In genomic region chr1:39090757-39091156, GRCh38 we compare ENCODE assay signal across 17 cellular contexts.
"Had no signal": no experiment of that assay in that cellular context is flagged by ENCODE, and none has a peak within 500 bp of the region (broad histone marks: within the 10 kb centered on the region; RNA-seq: fewer than 3 reads in every experiment).

No MANE protein-coding gene starts in this region.

- H3K9me3 ChIP-seq: gastroesophageal sphincter, heart right ventricle, neutrophil had no signal

- H3K27me3 ChIP-seq: brain microvascular endothelial cell, gastroesophageal sphincter, heart right ventricle had no signal

- H3K9ac ChIP-seq: parathyroid adenoma had no signal

- H3K4me1 ChIP-seq: parathyroid adenoma had no signal

- ATAC-seq: activated CD4-positive, alpha-beta T cell treated with anti-CD3 and anti-CD28 coated beads for 36 hours; activated CD8-positive, alpha-beta memory T cell treated with anti-CD3 and anti-CD28 coated beads, Interleukin-2, amount 10 ng/mL, durations not matched to agents 7 days and 5 days; activated naive CD4-positive, alpha-beta T cell treated with anti-CD3 and anti-CD28 coated beads, Interleukin-2, amount 50 U/mL, for 72 hours; naive thymus-derived CD8-positive, alpha-beta T cell; stimulated activated naive CD8-positive, alpha-beta T cell treated with anti-CD3 and anti-CD28 coated beads, Interleukin-15, amount 100 ng/mL, for 72 hours had no signal

- H3K27ac ChIP-seq: brain microvascular endothelial cell, neutrophil had no signal

- H3K79me2 ChIP-seq: parathyroid adenoma had no signal

- H3K27ac Mint-ChIP-seq: activated CD4-positive, alpha-beta memory T cell treated with anti-CD3 and anti-CD28 coated beads for 36 hours; activated CD4-positive, alpha-beta T cell treated with anti-CD3 and anti-CD28 coated beads for 36 hours; activated CD8-positive, alpha-beta memory T cell treated with anti-CD3 and anti-CD28 coated beads, Interleukin-2, amount 10 ng/mL, durations not matched to agents 7 days and 5 days; activated naive CD4-positive, alpha-beta T cell treated with anti-CD3 and anti-CD28 coated beads, Interleukin-2, amount 50 U/mL, for 72 hours; activated T-cell treated with anti-CD3 and anti-CD28 coated beads, Interleukin-2, amount 50 U/mL, for 24 hours; dendritic cell treated with granulocyte-macrophage colony-stimulating factor and Interleukin-4, amounts not matched to agents 40 ng/mL and 50 ng/mL, for 4 days; T-helper 1 cell treated with Interleukin-12 subunit alpha and Interleukin-12 subunit beta and Interleukin-4 antibody, amounts not matched to agents 30 μg/mL and 1 μg/mL, for 36 hours had no signal

- H3K36me3 Mint-ChIP-seq: activated CD4-positive, alpha-beta memory T cell treated with anti-CD3 and anti-CD28 coated beads for 36 hours; activated CD8-positive, alpha-beta memory T cell treated with anti-CD3 and anti-CD28 coated beads, Interleukin-2, amount 10 ng/mL, durations not matched to agents 7 days and 5 days; activated naive CD4-positive, alpha-beta T cell treated with anti-CD3 and anti-CD28 coated beads, Interleukin-2, amount 50 U/mL, for 72 hours; naive thymus-derived CD8-positive, alpha-beta T cell had no signal

- H3K4me3 ChIP-seq: gastroesophageal sphincter, heart right ventricle had no signal

- H3K27me3 Mint-ChIP-seq: activated CD4-positive, alpha-beta T cell treated with anti-CD3 and anti-CD28 coated beads for 36 hours; activated CD8-positive, alpha-beta memory T cell treated with anti-CD3 and anti-CD28 coated beads, Interleukin-2, amount 10 ng/mL, durations not matched to agents 7 days and 5 days; activated T-cell treated with anti-CD3 and anti-CD28 coated beads, Interleukin-2, amount 50 U/mL, for 24 hours; stimulated activated naive CD8-positive, alpha-beta T cell treated with anti-CD3 and anti-CD28 coated beads, Interleukin-15, amount 100 ng/mL, for 72 hours had no signal

- H3K4me3 Mint-ChIP-seq: activated CD4-positive, alpha-beta memory T cell treated with anti-CD3 and anti-CD28 coated beads for 36 hours; activated CD4-positive, alpha-beta T cell treated with anti-CD3 and anti-CD28 coated beads for 36 hours; activated CD8-positive, alpha-beta memory T cell treated with anti-CD3 and anti-CD28 coated beads, Interleukin-2, amount 10 ng/mL, durations not matched to agents 7 days and 5 days; activated T-cell treated with anti-CD3 and anti-CD28 coated beads, Interleukin-2, amount 50 U/mL, for 24 hours; dendritic cell treated with granulocyte-macrophage colony-stimulating factor and Interleukin-4, amounts not matched to agents 40 ng/mL and 50 ng/mL, for 4 days; naive thymus-derived CD8-positive, alpha-beta T cell; stimulated activated naive CD8-positive, alpha-beta T cell treated with anti-CD3 and anti-CD28 coated beads, Interleukin-15, amount 100 ng/mL, for 72 hours; T-helper 1 cell treated with Interleukin-12 subunit alpha and Interleukin-12 subunit beta and Interleukin-4 antibody, amounts not matched to agents 30 μg/mL and 1 μg/mL, for 36 hours had no signal

- H3K36me3 ChIP-seq: brain microvascular endothelial cell, gastroesophageal sphincter, heart right ventricle, neutrophil had no signal

- DNase-seq: activated CD4-positive, alpha-beta memory T cell treated with anti-CD3 and anti-CD28 coated beads for 36 hours; activated CD4-positive, alpha-beta T cell treated with anti-CD3 and anti-CD28 coated beads for 36 hours; activated CD8-positive, alpha-beta memory T cell treated with anti-CD3 and anti-CD28 coated beads, Interleukin-2, amount 10 ng/mL, durations not matched to agents 7 days and 5 days; activated T-cell treated with anti-CD3 and anti-CD28 coated beads, Interleukin-2, amount 50 U/mL, for 24 hours; brain microvascular endothelial cell; heart right ventricle; naive thymus-derived CD8-positive, alpha-beta T cell; stimulated activated CD4-positive, alpha-beta T cell treated with anti-CD3 and anti-CD28 coated beads, Interleukin-4, amount 100 ng/mL, for 4 hours; stimulated activated CD8-positive, alpha-beta memory T cell treated with anti-CD3 and anti-CD28 coated beads, Interleukin-4, amount 100 ng/mL, for 48 hours; stimulated activated naive CD8-positive, alpha-beta T cell treated with anti-CD3 and anti-CD28 coated beads, Interleukin-15, amount 100 ng/mL, for 72 hours; trophoblast cell had no signal
